Comparison of ENCODE assay signal across 19 cellular contexts in genomic region chr1:116125761-116126160, GRCh38. TPM values are rescaled to one million over a fixed set of nuclear protein-coding genes. Genes with fewer than 3 reads are reported as not detected.
DNase-seq lines count a peak whose midpoint lies in the region; ATAC-seq and TF ChIP-seq lines count a peak whose summit lies in the region.
"Had no signal": no experiment of that assay in that cellular context is flagged by ENCODE, and none has a peak within 500 bp of the region (broad histone marks: within the 10 kb centered on the region; RNA-seq: fewer than 3 reads in every experiment).

No MANE protein-coding gene starts in this region.

- H3K4me3 ChIP-seq in Peyer's patch (no peak overlapping the region), esophagus (ENCODE audit: low read depth in 1 of 2, low read length in 2 of 2) (no peak overlapping the region), mucosa of rectum (ENCODE audit: low read length in 2 of 2) (no peak overlapping the region)

- H3K4me1 ChIP-seq in Peyer's patch: peaks cover 0 to 8% (median 0%) of the 10 kb centered on the region in 4 donors
- H3K4me1 ChIP-seq in esophagus (ENCODE audit: control insufficient read depth in 2 of 2, insufficient read depth in 2 of 2, low read length in 1 of 2): peaks cover 3% of the 10 kb centered on the region in 2 donors
- H3K4me1 ChIP-seq in mucosa of rectum (ENCODE audit: control insufficient read depth in 2 of 2, insufficient read depth in 2 of 2, low read length in 2 of 2): peaks cover 7 to 19% of the 10 kb centered on the region in 2 donors

- H3K27ac ChIP-seq in Peyer's patch (no peak overlapping the region), esophagus (ENCODE audit: low read depth in 2 of 2, low read length in 1 of 2) (peak overlapping the region; percentile 22 to 80), mucosa of rectum (ENCODE audit: low read depth in 2 of 2, low read length in 2 of 2) (peak overlapping the region; percentile 35 to 57)

- no peaks in the 10 kb centered on the region for H3K4me1 Mint-ChIP-seq in stimulated activated naive B cell treated with anti-CD40 and anti-IgM and Interleukin-4, amounts not matched to agents 10 μg/mL and 1 μg/mL and 100 μg/mL, for 72 hours
- H3K4me1 Mint-ChIP-seq: H9 had no signal

- H3K9me3 Mint-ChIP-seq in stimulated activated naive B cell treated with anti-CD40 and anti-IgM and Interleukin-4, amounts not matched to agents 10 μg/mL and 1 μg/mL and 100 μg/mL, for 72 hours: no peaks in the 10 kb centered on the region
- H3K9me3 Mint-ChIP-seq: CD4-positive, alpha-beta memory T cell; H9 had no signal

- DNase-seq in Peyer's patch (peak in 2 of 3 donors; percentile 66 to 69), SW480 (ENCODE audit: low spot score) (peak; percentile 27), amygdala (lab: John Stamatoyannopoulos, UW) (no peak), T-helper 9 cell (no peak)
- DNase-seq in stimulated activated naive B cell treated with anti-CD40 and anti-IgM and Interleukin-4, amounts not matched to agents 10 μg/mL and 1 μg/mL and 100 μg/mL, for 72 hours: no peak
- DNase-seq: BE2C, Calu3, DMS53, H9, Karpas-422, MM.1S, NCI-H1092 treated with DMSO at 0.1 percent for 48 hours, NCI-H1694 treated with DMSO at 0.1 percent for 48 hours, NCI-H69 had no signal

- 42 to 49% methylated on average over 5 of the region's 5 CpGs for WGBS in esophagus, 2 donors

- no peak overlapping the region for H3K27ac Mint-ChIP-seq in stimulated activated naive B cell treated with anti-CD40 and anti-IgM and Interleukin-4, amounts not matched to agents 10 μg/mL and 1 μg/mL and 100 μg/mL, for 72 hours
- H3K27ac Mint-ChIP-seq: CD4-positive, alpha-beta memory T cell; H9 had no signal

- H3K27me3 Mint-ChIP-seq in stimulated activated naive B cell treated with anti-CD40 and anti-IgM and Interleukin-4, amounts not matched to agents 10 μg/mL and 1 μg/mL and 100 μg/mL, for 72 hours: peaks cover 14 to 27% of the 10 kb centered on the region in 2 donors

- H3K36me3 ChIP-seq in Peyer's patch: no peaks in the 10 kb centered on the region
- peaks cover 0 to 8% of the 10 kb centered on the region in 2 donors for H3K36me3 ChIP-seq in esophagus (ENCODE audit: control insufficient read depth in 2 of 2, insufficient read depth in 2 of 2, low read length in 1 of 2)
- H3K36me3 ChIP-seq in mucosa of rectum (ENCODE audit: control insufficient read depth in 2 of 2, insufficient read depth in 2 of 2, low read length in 2 of 2): peaks cover 4 to 5% of the 10 kb centered on the region in 2 donors
- H3K36me3 ChIP-seq: BE2C had no signal

- H3K9me3 ChIP-seq in Peyer's patch (no peaks in the 10 kb centered on the region), esophagus (ENCODE audit: control insufficient read depth in 2 of 2, insufficient read depth in 1 of 2, low read depth in 1 of 2, low read length in 1 of 2) (peaks cover 0 to 1% of the 10 kb centered on the region in 2 donors), mucosa of rectum (ENCODE audit: control insufficient read depth in 2 of 2, low read length in 2 of 2) (no peaks in the 10 kb centered on the region)
- H3K9me3 ChIP-seq: BE2C had no signal

- H3K9ac ChIP-seq in mucosa of rectum (ENCODE audit: low read depth in 1 of 2, low read length in 2 of 2): no peak overlapping the region

- no peaks in the 10 kb centered on the region for H3K36me3 Mint-ChIP-seq in stimulated activated naive B cell treated with anti-CD40 and anti-IgM and Interleukin-4, amounts not matched to agents 10 μg/mL and 1 μg/mL and 100 μg/mL, for 72 hours
- H3K36me3 Mint-ChIP-seq: CD4-positive, alpha-beta memory T cell had no signal

- H3K4me3 Mint-ChIP-seq in stimulated activated naive B cell treated with anti-CD40 and anti-IgM and Interleukin-4, amounts not matched to agents 10 μg/mL and 1 μg/mL and 100 μg/mL, for 72 hours: no peak overlapping the region
- H3K4me3 Mint-ChIP-seq: H9 had no signal

- peak in 3 of 6 experiments; percentile 47 to 49 (median 49) for TF ChIP-seq CTCF in Peyer's patch (IDR thresholded peaks at IDR 0.05)

- no peaks in the 10 kb centered on the region for H3K27me3 ChIP-seq in Peyer's patch
- H3K27me3 ChIP-seq in esophagus (ENCODE audit: control insufficient read depth in 1 of 2, insufficient read depth in 2 of 2, low read length in 2 of 2): no peaks in the 10 kb centered on the region
- no peaks in the 10 kb centered on the region for H3K27me3 ChIP-seq in mucosa of rectum (ENCODE audit: control insufficient read depth in 2 of 2, insufficient read depth in 2 of 2, low read length in 2 of 2)
- H3K27me3 ChIP-seq: BE2C had no signal

- no peak for TF ChIP-seq POLR2A in Peyer's patch (IDR thresholded peaks at IDR 0.05)

- no peak for ATAC-seq in HG03159 (IDR thresholded peaks at IDR 0.05; ENCODE audit: unreplicated experiment)
- no peak for ATAC-seq in stimulated activated naive B cell treated with anti-CD40 and anti-IgM and Interleukin-4, amounts not matched to agents 10 μg/mL and 1 μg/mL and 100 μg/mL, for 72 hours (replicated peaks)

RNA-seq across cellular contexts. Expression of gene MAB21L3, which starts 14.6 kb away (rescaled TPM):
- total RNA-seq in Peyer's patch: 1 to 10 TPM in 2 of 4 donors, under 1 TPM in 1, not detected in 1; 0.94 to 1.8 (median 1.1) TPM
- polyA plus RNA-seq in esophagus: 1 to 10 TPM; 2.8 to 7.8 TPM
- total RNA-seq: CD4-positive, alpha-beta memory T cell; H9; HT-29 had no signal
- polyA plus RNA-seq: CD4-positive, alpha-beta memory T cell had no signal

Comparison
In these comparisons a context has a peak if more than half of its experiments do, and no peak if none do; other contexts are left out.
1. DNase-seq: peak in Peyer's patch (2 of 3) and SW480 (single experiment); none in stimulated activated naive B cell treated with anti-CD40 and anti-IgM and Interleukin-4, amounts not matched to agents 10 μg/mL and 1 μg/mL and 100 μg/mL, for 72 hours (single experiment), amygdala (0 of 56) and T-helper 9 cell (single experiment).
2. H3K27ac ChIP-seq: peak in esophagus (2 of 2) and mucosa of rectum (2 of 2); none in Peyer's patch (0 of 4).